35 cellular contexts compared by ENCODE assay signal in genomic region chr5:19960451-19960850, GRCh38. TPM values are rescaled to one million over a fixed set of nuclear protein-coding genes. Genes with fewer than 3 reads are reported as not detected.
"Had no signal": no experiment of that assay in that cellular context is flagged by ENCODE, and none has a peak within 500 bp of the region (broad histone marks: within the 10 kb centered on the region; RNA-seq: fewer than 3 reads in every experiment).

No MANE protein-coding gene starts in this region.

- H3K4me3 ChIP-seq: MG63 had no signal

- H3K27me3 ChIP-seq: MG63 had no signal

- H3K9me3 ChIP-seq: MG63 had no signal

- H3K36me3 ChIP-seq: MG63 had no signal

- DNase-seq: Karpas-422, Kasumi-1, MG63, MM.1S, MV-4-11, NCI-H1048, NCI-H1092, NCI-H1092 treated with DMSO at 0.1 percent for 48 hours, NCI-H1105, NCI-H1105 treated with DMSO at 0.1 percent for 48 hours, NCI-H1417, NCI-H1417 treated with DMSO at 0.1 percent for 48 hours, NCI-H1436, NCI-H1436 treated with DMSO at 0.1 percent for 48 hours, NCI-H146, NCI-H1694, NCI-H1694 treated with DMSO at 0.1 percent for 48 hours, NCI-H187, NCI-H187 treated with DMSO at 0.1 percent for 48 hours, NCI-H1930, NCI-H2029, NCI-H2029 treated with DMSO at 0.1 percent for 48 hours, NCI-H2081, NCI-H2081 treated with DMSO at 0.1 percent for 48 hours, NCI-H2107, NCI-H2171, NCI-H2171 treated with DMSO at 0.1 percent for 48 hours, NCI-H2227 treated with DMSO at 0.1 percent for 48 hours, NCI-H226, NCI-H345, NCI-H446, NCI-H446 treated with DMSO at 0.1 percent for 48 hours, NCI-H510A, NCI-H510A treated with DMSO at 0.1 percent for 48 hours had no signal

RNA-seq across cellular contexts. Expression of gene CDH18, which starts 27.5 kb away (rescaled TPM):
- total RNA-seq: MCF 10A had no signal
